In genomic region chr17:76296186-76296585, GRCh38 we compare ENCODE assay signal across 26 cellular contexts. TPM values are rescaled to one million over a fixed set of nuclear protein-coding genes. Genes with fewer than 3 reads are reported as not detected.
DNase-seq lines count a peak whose midpoint lies in the region; ATAC-seq, FAIRE-seq and TF ChIP-seq lines count a peak whose summit lies in the region.
"Had no signal": no experiment of that assay in that cellular context is flagged by ENCODE, and none has a peak within 500 bp of the region (broad histone marks: within the 10 kb centered on the region; RNA-seq: fewer than 3 reads in every experiment).

No MANE protein-coding gene starts in this region.

- TF ChIP-seq CTCF in kidney (IDR thresholded peaks at IDR 0.05; ENCODE audit: borderline replicate concordance, extremely low read depth, insufficient read depth): no peak
- TF ChIP-seq CTCF in CD8-positive, alpha-beta T cell (IDR thresholded peaks at IDR 0.05): no peak

- no peak overlapping the region for H3K4me3 Mint-ChIP-seq in T-helper 2 cell treated with Interferon-gamma antibody and Interleukin-4, amounts not matched to agents 5 μg/mL and 100 μg/mL, for 36 hours
- H3K4me3 Mint-ChIP-seq in CD8-positive, alpha-beta T cell: no peak overlapping the region
- H3K4me3 Mint-ChIP-seq: CD14-positive monocyte had no signal

- no peaks in the 10 kb centered on the region for H3K9me3 Mint-ChIP-seq in T-helper 2 cell treated with Interferon-gamma antibody and Interleukin-4, amounts not matched to agents 5 μg/mL and 100 μg/mL, for 36 hours
- H3K9me3 Mint-ChIP-seq in CD8-positive, alpha-beta T cell: no peaks in the 10 kb centered on the region
- H3K9me3 Mint-ChIP-seq: CD14-positive monocyte had no signal

- peak overlapping the region; percentile 53 for H3K27ac Mint-ChIP-seq in T-helper 2 cell treated with Interferon-gamma antibody and Interleukin-4, amounts not matched to agents 5 μg/mL and 100 μg/mL, for 36 hours
- no peak overlapping the region for H3K27ac Mint-ChIP-seq in CD8-positive, alpha-beta T cell
- H3K27ac Mint-ChIP-seq: CD14-positive monocyte had no signal

- no peaks in the 10 kb centered on the region for H3K27me3 Mint-ChIP-seq in T-helper 2 cell treated with Interferon-gamma antibody and Interleukin-4, amounts not matched to agents 5 μg/mL and 100 μg/mL, for 36 hours (ENCODE audit: low read depth)
- no peaks in the 10 kb centered on the region for H3K27me3 Mint-ChIP-seq in CD8-positive, alpha-beta T cell (ENCODE audit: low read depth)

- POLR2A ChIA-PET in CD8-positive, alpha-beta T cell (lab: Charles Lee): no interaction called here

- peaks cover 3% of the 10 kb centered on the region for H3K4me1 Mint-ChIP-seq in T-helper 2 cell treated with Interferon-gamma antibody and Interleukin-4, amounts not matched to agents 5 μg/mL and 100 μg/mL, for 36 hours (ENCODE audit: low read depth)
- H3K4me1 Mint-ChIP-seq in CD8-positive, alpha-beta T cell (ENCODE audit: low read depth): peaks cover 1% of the 10 kb centered on the region

- CTCF ChIA-PET in CD8-positive, alpha-beta T cell (lab: Charles Lee): interaction anchor here (0.7 to 5.5 kb wide), 8 partner anchors 9 to 419 kb away, joined by 3 to 43 read pairs (median 4); partner anchors contain the start of gene EXOC7

- DNase-seq in T-helper 2 cell treated with Interferon-gamma antibody and Interleukin-4, amounts not matched to agents 5 μg/mL and 100 μg/mL, for 36 hours (ENCODE audit: low spot score): no peak
- DNase-seq in T-helper 2 cell: no peak
- peak; percentile 29 for DNase-seq in fibroblast of peridontal ligament (ENCODE audit: extremely low read depth)
- peak; percentile 1 for DNase-seq in kidney
- DNase-seq in sciatic nerve (ENCODE audit: low spot score): no peak
- no peak for DNase-seq in CD8-positive, alpha-beta T cell
- no peak for DNase-seq in mesenteric fat pad (ENCODE audit: low spot score)
- no peak for DNase-seq in stimulated activated CD4-positive, alpha-beta T cell treated with anti-CD3 and anti-CD28 coated beads, Interleukin-12 subunit alpha, Interleukin-12 subunit beta, amount 100 ng/mL, for 4 hours
- DNase-seq: 8988T, ACHN, BE2C, NCI-H1048, NCI-H1417, NCI-H1694 treated with DMSO at 0.1 percent for 48 hours, NCI-H2081, NCI-H2171, NCI-H345, NCI-H510A treated with DMSO at 0.1 percent for 48 hours, NCI-H748 treated with DMSO at 0.1 percent for 48 hours, PC-9, SIG-M5, SK-N-SH had no signal

- H3K27ac ChIP-seq in kidney (ENCODE audit: low read depth in 2 of 2, low read length in 2 of 2): no peak overlapping the region
- no peak overlapping the region for H3K27ac ChIP-seq in CD8-positive, alpha-beta T cell (ENCODE audit: low read depth, low read length)
- H3K27ac ChIP-seq: PC-9, RWPE1 had no signal

- peaks cover 0 to 4% of the 10 kb centered on the region in 2 donors for H3K36me3 ChIP-seq in kidney (ENCODE audit: control insufficient read depth in 1 of 2, insufficient read depth in 2 of 2, low read length in 2 of 2)
- no peaks in the 10 kb centered on the region for H3K36me3 ChIP-seq in CD8-positive, alpha-beta T cell (ENCODE audit: insufficient read depth, low read length)
- H3K36me3 ChIP-seq: BE2C had no signal

- FAIRE-seq in kidney (lab: Jason Lieb, UNC): no peak
- FAIRE-seq: D721Med, GM19239 had no signal

- H3K27me3 ChIP-seq in CD8-positive, alpha-beta T cell (ENCODE audit: insufficient read depth, low read length): no peaks in the 10 kb centered on the region
- H3K27me3 ChIP-seq: BE2C had no signal

- ATAC-seq in sciatic nerve: peak; percentile 78
- ATAC-seq in CD8-positive, alpha-beta T cell: no peak

- intact Hi-C loops in kidney (cut with DNase I): no loop called here
- intact Hi-C loops in sciatic nerve (cut with DNase I): no loop called here
- intact Hi-C loops in CD8-positive, alpha-beta T cell (cut with DNase I, micrococcal nuclease): no loop called here

- no peak overlapping the region for H3K4me3 ChIP-seq in kidney (ENCODE audit: low read length in 2 of 2)
- no peak overlapping the region for H3K4me3 ChIP-seq in CD8-positive, alpha-beta T cell (ENCODE audit: low read depth, low read length)
- H3K4me3 ChIP-seq: PC-9 had no signal

- H3K9ac ChIP-seq in kidney (ENCODE audit: low read length in 2 of 2): no peak overlapping the region
- H3K9ac ChIP-seq: SK-N-SH had no signal

- H3K36me3 Mint-ChIP-seq in T-helper 2 cell treated with Interferon-gamma antibody and Interleukin-4, amounts not matched to agents 5 μg/mL and 100 μg/mL, for 36 hours (ENCODE audit: low read depth): no peaks in the 10 kb centered on the region
- H3K36me3 Mint-ChIP-seq in CD8-positive, alpha-beta T cell: peaks cover 4% of the 10 kb centered on the region

- H3K4me1 ChIP-seq in kidney (ENCODE audit: control insufficient read depth in 1 of 2, insufficient read depth in 1 of 2, low read depth in 1 of 2, low read length in 2 of 2): no peaks in the 10 kb centered on the region
- no peaks in the 10 kb centered on the region for H3K4me1 ChIP-seq in CD8-positive, alpha-beta T cell (ENCODE audit: insufficient read depth, low read length)
- H3K4me1 ChIP-seq: BE2C had no signal

- no peaks in the 10 kb centered on the region for H3K9me3 ChIP-seq in kidney (ENCODE audit: control insufficient read depth in 1 of 2, low read length in 2 of 2)
- H3K9me3 ChIP-seq in CD8-positive, alpha-beta T cell (ENCODE audit: low read length): no peaks in the 10 kb centered on the region
- H3K9me3 ChIP-seq: BE2C, SK-N-SH had no signal

RNA-seq across cellular contexts. Expression of gene QRICH2, which starts 11.9 kb away (rescaled TPM):
- total RNA-seq in kidney: 2.0 TPM
- polyA plus RNA-seq in kidney (ENCODE audit: insufficient read depth, low read depth, low replicate concordance): 2.5 TPM
- total RNA-seq in sciatic nerve: 4.1 TPM
- total RNA-seq in CD8-positive, alpha-beta T cell: 1 to 10 TPM; 1.4 to 2.1 TPM
- 1.3 TPM for total RNA-seq in mesenteric fat pad

RNA-seq across cellular contexts. Expression of gene UBALD2, which starts 31.0 kb away (rescaled TPM):
- total RNA-seq in kidney (54.3 TPM), sciatic nerve (38.4 TPM), mesenteric fat pad (59.2 TPM)
- 59.1 TPM for polyA plus RNA-seq in kidney (ENCODE audit: insufficient read depth, low read depth, low replicate concordance)
- 100 to 1,000 TPM; 241 to 249 TPM for total RNA-seq in CD8-positive, alpha-beta T cell

RNA-seq across cellular contexts. Expression of gene RNF157, which starts 55.9 kb away (rescaled TPM):
- total RNA-seq in kidney (4.8 TPM), sciatic nerve (15.8 TPM), mesenteric fat pad (28.0 TPM)
- polyA plus RNA-seq in kidney (ENCODE audit: insufficient read depth, low read depth, low replicate concordance): 12.4 TPM
- total RNA-seq in CD8-positive, alpha-beta T cell: 10 to 100 TPM; 22.3 to 25.5 TPM
- polyA plus RNA-seq: CD14-positive monocyte had no signal

RNA-seq across cellular contexts. Expression of gene PRPSAP1, which starts 57.5 kb away (rescaled TPM):
- total RNA-seq in kidney: 37.6 TPM
- 39.9 TPM for polyA plus RNA-seq in kidney (ENCODE audit: insufficient read depth, low read depth, low replicate concordance)
- total RNA-seq in sciatic nerve: 74.3 TPM
- total RNA-seq in CD8-positive, alpha-beta T cell: 10 to 100 TPM; 10.5 to 12.5 TPM
- 38.2 TPM for total RNA-seq in mesenteric fat pad

Comparison
In these comparisons a context has a peak if more than half of its experiments do, and no peak if none do; other contexts are left out.
1. DNase-seq: peak in fibroblast of peridontal ligament (single experiment) and kidney (single experiment); none in T-helper 2 cell treated with Interferon-gamma antibody and Interleukin-4, amounts not matched to agents 5 μg/mL and 100 μg/mL, for 36 hours (single experiment), T-helper 2 cell (0 of 5), sciatic nerve (single experiment), CD8-positive, alpha-beta T cell (0 of 7), mesenteric fat pad (single experiment) and stimulated activated CD4-positive, alpha-beta T cell treated with anti-CD3 and anti-CD28 coated beads, Interleukin-12 subunit alpha, Interleukin-12 subunit beta, amount 100 ng/mL, for 4 hours (single experiment).